In the genomic region with DNA sequence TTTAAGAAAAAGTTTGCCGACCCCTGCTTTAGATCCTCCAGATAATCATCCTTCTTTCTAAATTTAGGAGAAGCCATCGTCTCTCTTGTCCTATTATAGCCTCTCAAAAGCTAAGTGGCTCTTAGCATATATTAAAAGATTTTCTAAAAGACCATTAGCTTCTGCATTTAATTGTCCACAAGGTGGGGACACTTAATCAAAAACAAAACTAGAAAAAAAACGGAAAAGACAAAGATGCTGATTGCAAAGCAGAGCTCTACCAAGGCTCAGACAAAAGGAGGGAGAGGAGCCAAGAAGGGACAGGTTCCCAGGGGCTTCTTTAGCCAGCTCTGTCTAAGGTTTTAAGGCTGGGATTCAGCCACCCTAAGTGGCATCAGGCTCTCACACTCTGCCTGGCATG, we compare ENCODE assay signal across 11 cellular contexts.
DNase-seq lines count a peak whose midpoint lies in the region; ATAC-seq and TF ChIP-seq lines count a peak whose summit lies in the region.
"Had no signal": no experiment of that assay in that cellular context is flagged by ENCODE, and none has a peak within 500 bp of the region (broad histone marks: within the 10 kb centered on the region; RNA-seq: fewer than 3 reads in every experiment).

No MANE protein-coding gene starts in this region.

- H3K4me1 ChIP-seq in SK-N-SH (ENCODE audit: control insufficient read depth in 1 of 2, insufficient read depth in 2 of 2, low read depth in 1 of 2, low read length in 1 of 2) (no peaks in the 10 kb centered on the region; a peak in 1 of 4 replicates), OCI-LY1 (ENCODE audit: insufficient read depth, low read length, severe bottlenecking) (no peaks in the 10 kb centered on the region), thoracic aorta (ENCODE audit: control insufficient read depth in 1 of 2, low read depth in 2 of 2) (no peaks in the 10 kb centered on the region)
- no peaks in the 10 kb centered on the region for H3K4me1 ChIP-seq in CD4-positive, alpha-beta memory T cell (ENCODE audit: insufficient read depth, low read length)
- H3K4me1 ChIP-seq: stomach had no signal

- no peak for ATAC-seq in SK-N-SH treated with all-trans-retinoic acid at 6 μM for 48 hours
- no peak for ATAC-seq in thoracic aorta (ENCODE audit: insufficient number of reproducible peaks, low FRiP score, low read depth)
- no peak for ATAC-seq in HG03280 (IDR thresholded peaks at IDR 0.05; ENCODE audit: unreplicated experiment)
- ATAC-seq: effector memory CD8-positive, alpha-beta T cell had no signal

- 1% methylated on average over 3 of the region's 3 CpGs for WGBS in SK-N-SH (ENCODE audit: low lambda C conversion rate)

- no peaks in the 10 kb centered on the region for H3K9me3 ChIP-seq in SK-N-SH
- H3K9me3 ChIP-seq in OCI-LY1 (ENCODE audit: low read length), result no peaks in the 10 kb centered on the region
- no peaks in the 10 kb centered on the region for H3K9me3 ChIP-seq in thoracic aorta
- no peaks in the 10 kb centered on the region for H3K9me3 ChIP-seq in CD4-positive, alpha-beta memory T cell (ENCODE audit: control insufficient read depth in 1 of 2, low read length in 2 of 2)

- TF ChIP-seq EP300 in SK-N-SH (IDR thresholded peaks at IDR 0.05; ENCODE audit: borderline replicate concordance in 1 of 2, low read depth in 1 of 2, low read length in 1 of 2), result no peak

- intact Hi-C loops in CD4-positive, alpha-beta memory T cell (cut with micrococcal nuclease), result no loop called here

- peaks cover 0 to 2% (median 0%) of the 10 kb centered on the region in 8 donors for H3K9me3 Mint-ChIP-seq in CD4-positive, alpha-beta memory T cell
- H3K9me3 Mint-ChIP-seq: CD8-positive, alpha-beta memory T cell; effector memory CD8-positive, alpha-beta T cell had no signal

- no peaks in the 10 kb centered on the region for H3K36me3 Mint-ChIP-seq in CD4-positive, alpha-beta memory T cell
- H3K36me3 Mint-ChIP-seq: CD8-positive, alpha-beta memory T cell had no signal

- TF ChIP-seq RAD21 in SK-N-SH (IDR thresholded peaks at IDR 0.05; ENCODE audit: low read length), result peak; percentile 78

- H3K9ac ChIP-seq in SK-N-SH (no peak overlapping the region), OCI-LY1 (ENCODE audit: low read length) (no peak overlapping the region)

- no peak for TF ChIP-seq CTCF in SK-N-SH (IDR thresholded peaks at IDR 0.05)
- peak; percentile 29; the same call in 1 of the 2 replicates for TF ChIP-seq CTCF in OCI-LY1 (IDR thresholded peaks at IDR 0.05; ENCODE audit: low read length)
- peak; percentile 43 for TF ChIP-seq CTCF in epithelial cell of proximal tubule (conservative IDR thresholded peaks at IDR 0.05; ENCODE audit: low read depth, low read length)
- TF ChIP-seq CTCF in thoracic aorta (IDR thresholded peaks at IDR 0.05), result peak; percentile 42

- H3K27me3 Mint-ChIP-seq in CD4-positive, alpha-beta memory T cell, result peaks cover 13 to 17% of the 10 kb centered on the region in 2 donors

- H3K36me3 ChIP-seq in SK-N-SH (replicated peaks in 1 of 2; ENCODE audit: control insufficient read depth in 1 of 2, insufficient read depth in 2 of 2, low read length in 1 of 2) (no peaks in the 10 kb centered on the region), OCI-LY1 (ENCODE audit: insufficient read depth, low read length) (no peaks in the 10 kb centered on the region), thoracic aorta (no peaks in the 10 kb centered on the region)
- no peaks in the 10 kb centered on the region for H3K36me3 ChIP-seq in CD4-positive, alpha-beta memory T cell (ENCODE audit: insufficient read depth, low read length)
- H3K36me3 ChIP-seq: stomach had no signal

- H3K4me1 Mint-ChIP-seq in CD4-positive, alpha-beta memory T cell, result no peaks in the 10 kb centered on the region
- H3K4me1 Mint-ChIP-seq: CD8-positive, alpha-beta memory T cell had no signal

- CTCF ChIA-PET in SK-N-SH (lab: Yijun Ruan, JAX), result interaction anchor here (0.6 to 9.1 kb wide), 43 partner anchors 8 to 1015 kb away, joined by 3 to 111 read pairs (median 4); partner anchors contain the start of gene CSMD2
- CTCF ChIA-PET in CD4-positive, alpha-beta memory T cell (lab: Charles Lee; ENCODE audit: partially characterized antibody), result no interaction called here

- POLR2A ChIA-PET in SK-N-SH (lab: Yijun Ruan, JAX), result interaction anchor here (1.4 kb wide), 1 partner anchor 84 kb away, joined by 6 read pairs; no protein-coding TSS in a partner anchor
- POLR2A ChIA-PET in CD4-positive, alpha-beta memory T cell (lab: Charles Lee; ENCODE audit: partially characterized antibody), result no interaction called here

- H3K27ac Mint-ChIP-seq in CD4-positive, alpha-beta memory T cell, result no peak overlapping the region
- H3K27ac Mint-ChIP-seq: effector memory CD8-positive, alpha-beta T cell had no signal

- no peak overlapping the region for H3K4me3 Mint-ChIP-seq in CD4-positive, alpha-beta memory T cell
- H3K4me3 Mint-ChIP-seq: CD8-positive, alpha-beta memory T cell; effector memory CD8-positive, alpha-beta T cell had no signal

- H3K27me3 ChIP-seq in SK-N-SH (ENCODE audit: insufficient read depth), result no peaks in the 10 kb centered on the region
- H3K27me3 ChIP-seq in OCI-LY1 (ENCODE audit: insufficient read depth, low read length), result no peaks in the 10 kb centered on the region
- no peaks in the 10 kb centered on the region for H3K27me3 ChIP-seq in thoracic aorta (replicated peaks; ENCODE audit: insufficient read depth)
- H3K27me3 ChIP-seq in CD4-positive, alpha-beta memory T cell (ENCODE audit: insufficient read depth, low read length), result no peaks in the 10 kb centered on the region

- H3F3A ChIP-seq in SK-N-SH (replicated peaks; ENCODE audit: insufficient read depth) (no peaks in the 10 kb centered on the region), OCI-LY1 (ENCODE audit: insufficient read depth, low read length) (no peaks in the 10 kb centered on the region)

- H2AFZ ChIP-seq in SK-N-SH (ENCODE audit: low read depth) (no peak overlapping the region), OCI-LY1 (ENCODE audit: low read length) (no peak overlapping the region)

- DNase-seq in SK-N-SH, result peak; percentile 54
- no peak for DNase-seq in epithelial cell of proximal tubule (ENCODE audit: low read depth)
- DNase-seq in thoracic aorta (ENCODE audit: low spot score), result no peak
- no peak for DNase-seq in CD4-positive, alpha-beta memory T cell
- DNase-seq in SHP77 (lab: John Stamatoyannopoulos, UW), result no peak
- DNase-seq: CD8-positive, alpha-beta memory T cell; effector memory CD8-positive, alpha-beta T cell; stomach had no signal

- H3K27ac ChIP-seq in SK-N-SH (ENCODE audit: low read depth in 2 of 2, low read length in 1 of 2), result no peak overlapping the region
- H3K27ac ChIP-seq in OCI-LY1 (ENCODE audit: low read depth, low read length, poor library complexity, severe bottlenecking), result no peak overlapping the region
- no peak overlapping the region for H3K27ac ChIP-seq in thoracic aorta
- no peak overlapping the region for H3K27ac ChIP-seq in CD4-positive, alpha-beta memory T cell (ENCODE audit: low read depth, low read length)
- H3K27ac ChIP-seq: stomach had no signal

- H3K79me2 ChIP-seq in SK-N-SH (ENCODE audit: insufficient read depth), result no peaks in the 10 kb centered on the region
- no peaks in the 10 kb centered on the region for H3K79me2 ChIP-seq in OCI-LY1 (ENCODE audit: insufficient read depth, low read length)

- no peak overlapping the region for H3K4me3 ChIP-seq in SK-N-SH (ENCODE audit: low read depth in 2 of 2, low read length in 1 of 2)
- no peak overlapping the region for H3K4me3 ChIP-seq in OCI-LY1 (ENCODE audit: low read depth, low read length, poor library complexity, severe bottlenecking)
- no peak overlapping the region for H3K4me3 ChIP-seq in epithelial cell of proximal tubule (ENCODE audit: low read depth, low read length)
- no peak overlapping the region for H3K4me3 ChIP-seq in thoracic aorta
- H3K4me3 ChIP-seq in CD4-positive, alpha-beta memory T cell (ENCODE audit: low read length in 2 of 2), result no peak overlapping the region
- H3K4me3 ChIP-seq: stomach had no signal

- H3K9me2 ChIP-seq in SK-N-SH (no peaks in the 10 kb centered on the region), OCI-LY1 (ENCODE audit: low read depth, low read length) (no peaks in the 10 kb centered on the region)

- H3K4me2 ChIP-seq in SK-N-SH, result no peak overlapping the region
- no peak overlapping the region for H3K4me2 ChIP-seq in OCI-LY1 (ENCODE audit: low read length)

- H4K20me1 ChIP-seq in SK-N-SH (ENCODE audit: insufficient read depth) (no peaks in the 10 kb centered on the region), OCI-LY1 (ENCODE audit: insufficient read depth, low read length) (no peaks in the 10 kb centered on the region)

TF ChIP-seq in SK-N-SH, 30 proteins besides CTCF, POLR2A, EP300 and RAD21:
- TF ChIP-seq TCF12 (IDR thresholded peaks at IDR 0.05), result no peak
- TF ChIP-seq SMC3 (IDR thresholded peaks at IDR 0.05; ENCODE audit: low read depth, low read length), result peak; percentile 41; the same call in 1 of the 2 replicates

TF ChIP-seq in SK-N-SH treated with all-trans-retinoic acid at 6 μM for 48 hours, 23 proteins besides CTCF, POLR2A, EP300 and RAD21 (continues in another document):
- TF ChIP-seq ARNTL (CRISPR knock-in tag; IDR thresholded peaks at IDR 0.05; ENCODE audit: borderline replicate concordance, low read depth), result no peak
- no peak for TF ChIP-seq ZNF565 (CRISPR knock-in tag; conservative IDR thresholded peaks at IDR 0.05; ENCODE audit: low read depth)
- TF ChIP-seq, protein P1, sequence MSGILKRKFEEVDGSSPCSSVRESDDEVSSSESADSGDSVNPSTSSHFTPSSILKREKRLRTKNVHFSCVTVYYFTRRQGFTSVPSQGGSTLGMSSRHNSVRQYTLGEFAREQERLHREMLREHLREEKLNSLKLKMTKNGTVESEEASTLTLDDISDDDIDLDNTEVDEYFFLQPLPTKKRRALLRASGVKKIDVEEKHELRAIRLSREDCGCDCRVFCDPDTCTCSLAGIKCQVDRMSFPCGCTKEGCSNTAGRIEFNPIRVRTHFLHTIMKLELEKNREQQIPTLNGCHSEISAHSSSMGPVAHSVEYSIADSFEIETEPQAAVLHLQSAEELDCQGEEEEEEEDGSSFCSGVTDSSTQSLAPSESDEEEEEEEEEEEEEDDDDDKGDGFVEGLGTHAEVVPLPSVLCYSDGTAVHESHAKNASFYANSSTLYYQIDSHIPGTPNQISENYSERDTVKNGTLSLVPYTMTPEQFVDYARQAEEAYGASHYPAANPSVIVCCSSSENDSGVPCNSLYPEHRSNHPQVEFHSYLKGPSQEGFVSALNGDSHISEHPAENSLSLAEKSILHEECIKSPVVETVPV (CRISPR knock-in tag; IDR thresholded peaks at IDR 0.05), result no peak
